In genomic region chr11:88164806-88165205, GRCh38 we compare ENCODE assay signal across 21 cellular contexts.
"Had no signal": no experiment of that assay in that cellular context is flagged by ENCODE, and none has a peak within 500 bp of the region (broad histone marks: within the 10 kb centered on the region; RNA-seq: fewer than 3 reads in every experiment).

No MANE protein-coding gene starts in this region.

- H3K36me3 ChIP-seq: left ventricle myocardium inferior, neural progenitor cell, right lobe of liver, stomach, suprapubic skin, transverse colon, uterus had no signal

- H3K9ac ChIP-seq: neural progenitor cell had no signal

- H2AFZ ChIP-seq: neural progenitor cell had no signal

- H3K27ac ChIP-seq: body of pancreas, left ventricle myocardium inferior, neural progenitor cell, right lobe of liver, skin epidermis, stomach, suprapubic skin, transverse colon, uterus had no signal

- H3K4me3 ChIP-seq: body of pancreas, left ventricle myocardium inferior, neural progenitor cell, right lobe of liver, skin epidermis, stomach, suprapubic skin, transverse colon, uterus had no signal

- H3K4me2 ChIP-seq: neural progenitor cell had no signal

- H3K4me1 ChIP-seq: body of pancreas, left ventricle myocardium inferior, neural progenitor cell, right lobe of liver, stomach, suprapubic skin, transverse colon, uterus had no signal

- H3K9me3 ChIP-seq: body of pancreas, right lobe of liver, suprapubic skin had no signal

- H3K27me3 ChIP-seq: body of pancreas, neural progenitor cell, right lobe of liver, stomach, suprapubic skin, transverse colon, uterus had no signal

- DNase-seq: activated gamma-delta T cell treated with Interleukin-2 at 50 U/mL for 16 hours; activated T-cell treated with anti-CD3 and anti-CD28 coated beads, Interleukin-2, amount 50 U/mL, for 1 hour; anterior cingulate cortex; body of pancreas; dermis blood vessel endothelial cell; effector CD8-positive, alpha-beta T cell; erythroblast; hippocampal formation; left ventricle myocardium inferior; naive thymus-derived CD8-positive, alpha-beta T cell; posterior cingulate gyrus; right lobe of liver; stimulated activated CD4-positive, alpha-beta T cell treated with anti-CD3 and anti-CD28 coated beads, Interleukin-2, amount 100 ng/mL, for 24 hours; stomach; transverse colon; uterus had no signal

- ATAC-seq: body of pancreas; naive thymus-derived CD8-positive, alpha-beta T cell; right lobe of liver; stimulated activated memory B cell treated with anti-CD40 and anti-IgM and Interleukin-4, amounts not matched to agents 10 μg/mL and 1 μg/mL and 100 μg/mL, for 72 hours; WTC11 had no signal
